ENCODE assay signal across 1 cellular context in genomic region chr9:106400950-106401349, GRCh38.
TF ChIP-seq lines count a peak whose summit lies in the region.

No MANE protein-coding gene starts in this region.

TF ChIP-seq in liver, 16 proteins besides CTCF, POLR2A, EP300 and RAD21 (continued from another document):
- peak; percentile 73 for TF ChIP-seq ZBTB33 (IDR thresholded peaks at IDR 0.05)
TF ChIP-seq in liver: peak in this region for 11.
